Comparison of ENCODE assay signal across 21 cellular contexts in genomic region chr1:178495741-178496409, GRCh38. TPM values are rescaled to one million over a fixed set of nuclear protein-coding genes. Genes with fewer than 3 reads are reported as not detected.
DNase-seq lines count a peak whose midpoint lies in the region; ATAC-seq and TF ChIP-seq lines count a peak whose summit lies in the region.
"Had no signal": no experiment of that assay in that cellular context is flagged by ENCODE, and none has a peak within 500 bp of the region (broad histone marks: within the 10 kb centered on the region; RNA-seq: fewer than 3 reads in every experiment).

No MANE protein-coding gene starts in this region.

- peak overlapping the region; percentile 57 for H3K4me2 ChIP-seq in BLaER1
- H3K4me2 ChIP-seq in BLaER1 treated with 17β-estradiol and CSF1 and Interleukin-3, amounts not matched to agents 10 nM and 100 nM: peak overlapping the region in 9 of 11 experiments; percentile 9 to 64 (median 53); a peak in 15 of 22 replicates
- H3K4me2 ChIP-seq: KMS-11 had no signal

- H3K4me3 ChIP-seq in BLaER1: no peak overlapping the region
- no peak overlapping the region for H3K4me3 ChIP-seq in BLaER1 treated with 17β-estradiol and CSF1 and Interleukin-3, amounts not matched to agents 10 nM and 100 nM

- DNase-seq in WTC11 (ENCODE audit: low spot score) (no peak), osteocyte (ENCODE audit: extremely low spot score, unreplicated experiment) (peak; percentile 64), NCI-H226 (no peak)
- DNase-seq: CD8-positive, alpha-beta memory T cell; DND-41; MM.1S; NCI-H1694; NCI-H2029 treated with DMSO at 0.1 percent for 48 hours; NCI-H526 treated with DMSO at 0.1 percent for 48 hours; RPMI8226; SHP77 treated with DMSO at 0.1 percent for 48 hours had no signal

- H3K4me1 ChIP-seq in BLaER1: peaks cover 39% of the 10 kb centered on the region
- peaks cover 0 to 54% (median 30%) of the 10 kb centered on the region in 10 experiments; a peak in 15 of 20 replicates for H3K4me1 ChIP-seq in BLaER1 treated with 17β-estradiol and CSF1 and Interleukin-3, amounts not matched to agents 10 nM and 100 nM

- H3K9me3 ChIP-seq in BLaER1: no peaks in the 10 kb centered on the region
- peaks cover 0 to 12% (median 0%) of the 10 kb centered on the region in 11 experiments; a peak in 4 of 22 replicates for H3K9me3 ChIP-seq in BLaER1 treated with 17β-estradiol and CSF1 and Interleukin-3, amounts not matched to agents 10 nM and 100 nM (replicated peaks in 1 of 11)

- CTCF ChIA-PET in WTC11 (lab: Charles Lee): interaction anchor here (1.4 kb wide), 1 partner anchor 196 kb away, joined by 3 read pairs; no protein-coding TSS in a partner anchor

- H3K27ac Mint-ChIP-seq in WTC11 (no peak overlapping the region), osteocyte (ENCODE audit: unreplicated experiment) (no peak overlapping the region)
- H3K27ac Mint-ChIP-seq: CD8-positive, alpha-beta memory T cell; IgD-negative memory B cell had no signal

- H3K4me1 Mint-ChIP-seq in WTC11: peaks cover 13% of the 10 kb centered on the region
- H3K4me1 Mint-ChIP-seq in osteocyte (ENCODE audit: unreplicated experiment): no peaks in the 10 kb centered on the region
- H3K4me1 Mint-ChIP-seq: CD8-positive, alpha-beta memory T cell; IgD-negative memory B cell had no signal

- ATAC-seq in WTC11: peak; percentile 32
- ATAC-seq in GM19455 (IDR thresholded peaks at IDR 0.05; ENCODE audit: unreplicated experiment): no peak
- no peak for ATAC-seq in HG03354 (IDR thresholded peaks at IDR 0.05; ENCODE audit: poor library complexity, severe bottlenecking, unreplicated experiment)

- no peaks in the 10 kb centered on the region for H3K27me3 ChIP-seq in BLaER1
- no peaks in the 10 kb centered on the region for H3K27me3 ChIP-seq in BLaER1 treated with 17β-estradiol and CSF1 and Interleukin-3, amounts not matched to agents 10 nM and 100 nM

- peak overlapping the region; percentile 65 for H3K27ac ChIP-seq in BLaER1
- peak overlapping the region in 4 of 11 experiments; percentile 2 to 63 (median 42); a peak in 5 of 22 replicates for H3K27ac ChIP-seq in BLaER1 treated with 17β-estradiol and CSF1 and Interleukin-3, amounts not matched to agents 10 nM and 100 nM
- H3K27ac ChIP-seq: HL-60, KMS-11 had no signal

- H3K36me3 ChIP-seq in BLaER1: no peaks in the 10 kb centered on the region
- no peaks in the 10 kb centered on the region for H3K36me3 ChIP-seq in BLaER1 treated with 17β-estradiol and CSF1 and Interleukin-3, amounts not matched to agents 10 nM and 100 nM

- H3K4me3 Mint-ChIP-seq in WTC11: no peak overlapping the region
- no peak overlapping the region for H3K4me3 Mint-ChIP-seq in osteocyte (ENCODE audit: unreplicated experiment)
- H3K4me3 Mint-ChIP-seq: CD14-positive monocyte; CD8-positive, alpha-beta memory T cell; IgD-negative memory B cell had no signal

- H3K36me3 Mint-ChIP-seq in WTC11 (no peaks in the 10 kb centered on the region), osteocyte (ENCODE audit: unreplicated experiment) (no peaks in the 10 kb centered on the region)
- H3K36me3 Mint-ChIP-seq: CD14-positive monocyte; CD8-positive, alpha-beta memory T cell had no signal

- no peaks in the 10 kb centered on the region for H4K20me1 ChIP-seq in BLaER1
- H4K20me1 ChIP-seq in BLaER1 treated with 17β-estradiol and CSF1 and Interleukin-3, amounts not matched to agents 10 nM and 100 nM: no peaks in the 10 kb centered on the region

- H3K9ac ChIP-seq in BLaER1: no peak overlapping the region
- H3K9ac ChIP-seq in BLaER1 treated with 17β-estradiol and CSF1 and Interleukin-3, amounts not matched to agents 10 nM and 100 nM: no peak overlapping the region
- H3K9ac ChIP-seq: KMS-11 had no signal

- H3K9me3 Mint-ChIP-seq in WTC11 (no peaks in the 10 kb centered on the region), osteocyte (ENCODE audit: unreplicated experiment) (no peaks in the 10 kb centered on the region)
- H3K9me3 Mint-ChIP-seq: CD8-positive, alpha-beta memory T cell; IgD-negative memory B cell had no signal

- TF ChIP-seq CTCF in WTC11 (IDR thresholded peaks at IDR 0.05): no peak
- TF ChIP-seq CTCF in osteocyte (IDR thresholded peaks at IDR 0.05): no peak

- POLR2A ChIA-PET in WTC11 (lab: Charles Lee): no interaction called here

- H3K27me3 Mint-ChIP-seq in WTC11 (ENCODE audit: low read depth): no peaks in the 10 kb centered on the region; the same call in 1 of the 2 replicates
- no peaks in the 10 kb centered on the region for H3K27me3 Mint-ChIP-seq in osteocyte (ENCODE audit: unreplicated experiment)

TF ChIP-seq in WTC11, 78 proteins besides CTCF, POLR2A, EP300 and RAD21 (continues in another document):
- TF ChIP-seq PRRX2 (CRISPR knock-in tag; IDR thresholded peaks at IDR 0.05) (no peak), ZNF232 (CRISPR knock-in tag; IDR thresholded peaks at IDR 0.05) (no peak), NFE2L1 (CRISPR knock-in tag; IDR thresholded peaks at IDR 0.05) (no peak), CREM (CRISPR knock-in tag; IDR thresholded peaks at IDR 0.05) (no peak), ZNF263 (CRISPR knock-in tag; IDR thresholded peaks at IDR 0.05; ENCODE audit: low read depth) (no peak), ZNF532 (CRISPR knock-in tag; IDR thresholded peaks at IDR 0.05; ENCODE audit: borderline replicate concordance) (no peak), GRHL2 (CRISPR knock-in tag; IDR thresholded peaks at IDR 0.05; ENCODE audit: insufficient replicate concordance, severe bottlenecking) (no peak), ZNF671 (CRISPR knock-in tag; IDR thresholded peaks at IDR 0.05) (no peak)
- TF ChIP-seq, protein P1, sequence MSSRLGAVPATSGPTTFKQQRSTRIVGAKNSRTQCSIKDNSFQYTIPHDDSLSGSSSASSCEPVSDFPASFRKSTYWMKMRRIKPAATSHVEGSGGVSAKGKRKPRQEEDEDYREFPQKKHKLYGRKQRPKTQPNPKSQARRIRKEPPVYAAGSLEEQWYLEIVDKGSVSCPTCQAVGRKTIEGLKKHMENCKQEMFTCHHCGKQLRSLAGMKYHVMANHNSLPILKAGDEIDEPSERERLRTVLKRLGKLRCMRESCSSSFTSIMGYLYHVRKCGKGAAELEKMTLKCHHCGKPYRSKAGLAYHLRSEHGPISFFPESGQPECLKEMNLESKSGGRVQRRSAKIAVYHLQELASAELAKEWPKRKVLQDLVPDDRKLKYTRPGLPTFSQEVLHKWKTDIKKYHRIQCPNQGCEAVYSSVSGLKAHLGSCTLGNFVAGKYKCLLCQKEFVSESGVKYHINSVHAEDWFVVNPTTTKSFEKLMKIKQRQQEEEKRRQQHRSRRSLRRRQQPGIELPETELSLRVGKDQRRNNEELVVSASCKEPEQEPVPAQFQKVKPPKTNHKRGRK (CRISPR knock-in tag; IDR thresholded peaks at IDR 0.05; ENCODE audit: borderline replicate concordance): no peak
- TF ChIP-seq, protein P2, sequence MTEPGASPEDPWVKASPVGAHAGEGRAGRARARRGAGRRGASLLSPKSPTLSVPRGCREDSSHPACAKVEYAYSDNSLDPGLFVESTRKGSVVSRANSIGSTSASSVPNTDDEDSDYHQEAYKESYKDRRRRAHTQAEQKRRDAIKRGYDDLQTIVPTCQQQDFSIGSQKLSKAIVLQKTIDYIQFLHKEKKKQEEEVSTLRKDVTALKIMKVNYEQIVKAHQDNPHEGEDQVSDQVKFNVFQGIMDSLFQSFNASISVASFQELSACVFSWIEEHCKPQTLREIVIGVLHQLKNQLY (CRISPR knock-in tag; IDR thresholded peaks at IDR 0.05): no peak
- TF ChIP-seq, protein P3, sequence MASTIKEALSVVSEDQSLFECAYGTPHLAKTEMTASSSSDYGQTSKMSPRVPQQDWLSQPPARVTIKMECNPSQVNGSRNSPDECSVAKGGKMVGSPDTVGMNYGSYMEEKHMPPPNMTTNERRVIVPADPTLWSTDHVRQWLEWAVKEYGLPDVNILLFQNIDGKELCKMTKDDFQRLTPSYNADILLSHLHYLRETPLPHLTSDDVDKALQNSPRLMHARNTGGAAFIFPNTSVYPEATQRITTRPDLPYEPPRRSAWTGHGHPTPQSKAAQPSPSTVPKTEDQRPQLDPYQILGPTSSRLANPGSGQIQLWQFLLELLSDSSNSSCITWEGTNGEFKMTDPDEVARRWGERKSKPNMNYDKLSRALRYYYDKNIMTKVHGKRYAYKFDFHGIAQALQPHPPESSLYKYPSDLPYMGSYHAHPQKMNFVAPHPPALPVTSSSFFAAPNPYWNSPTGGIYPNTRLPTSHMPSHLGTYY (CRISPR knock-in tag; IDR thresholded peaks at IDR 0.05): no peak

RNA-seq across cellular contexts. Expression of gene CLEC20A, which starts 0.9 kb away (rescaled TPM):
- total RNA-seq in WTC11 (2021): not detected in 3 replicates
- total RNA-seq in osteocyte: not detected in 2 replicates
- total RNA-seq: A673; CD8-positive, alpha-beta memory T cell; NCI-H460 had no signal

RNA-seq across cellular contexts. Expression of gene TEX35, which starts 17.0 kb away (rescaled TPM):
- not detected in 3 replicates for total RNA-seq in WTC11 (2021)
- total RNA-seq in osteocyte: not detected in 2 replicates
- total RNA-seq: A673; CD8-positive, alpha-beta memory T cell; NCI-H460 had no signal
